In genomic region chr4:24164054-24164453, GRCh38 we compare ENCODE assay signal across 32 cellular contexts.
DNase-seq lines count a peak whose midpoint lies in the region; ATAC-seq and TF ChIP-seq lines count a peak whose summit lies in the region.
"Had no signal": no experiment of that assay in that cellular context is flagged by ENCODE, and none has a peak within 500 bp of the region (broad histone marks: within the 10 kb centered on the region; RNA-seq: fewer than 3 reads in every experiment).

No MANE protein-coding gene starts in this region.

- H3K36me3 ChIP-seq in gastroesophageal sphincter: no peaks in the 10 kb centered on the region
- no peaks in the 10 kb centered on the region for H3K36me3 ChIP-seq in HAP-1 (replicated peaks)
- H3K36me3 ChIP-seq: esophagus muscularis mucosa, gastrocnemius medialis, Peyer's patch, tibial nerve had no signal

- WGBS in gastroesophageal sphincter (ENCODE audit: low coverage in 1 of 2), 2 donors: 7 to 29% methylated on average over 1 of the region's 1 CpG

- TF ChIP-seq EP300 in gastroesophageal sphincter (IDR thresholded peaks at IDR 0.05): no peak

- no peak for ATAC-seq in GM18519 (IDR thresholded peaks at IDR 0.05; ENCODE audit: low FRiP score, unreplicated experiment)
- ATAC-seq in gastroesophageal sphincter: no peak
- ATAC-seq: activated naive CD4-positive, alpha-beta T cell treated with anti-CD3 and anti-CD28 coated beads, Interleukin-2, amount 50 U/mL, for 72 hours; gastrocnemius medialis; left ventricle myocardium superior; sciatic nerve; stimulated activated effector memory CD8-positive, alpha-beta T cell treated with anti-CD3 and anti-CD28 coated beads, Interleukin-12 subunit alpha, Interleukin-12 subunit beta, amount 100 ng/mL, for 72 hours; WTC11 had no signal

- H3K27ac ChIP-seq in gastroesophageal sphincter: no peak overlapping the region
- H3K27ac ChIP-seq: esophagus muscularis mucosa, gastrocnemius medialis, Peyer's patch, tibial nerve had no signal

- H3K4me1 ChIP-seq in gastroesophageal sphincter: no peaks in the 10 kb centered on the region
- H3K4me1 ChIP-seq in HAP-1: no peaks in the 10 kb centered on the region
- H3K4me1 ChIP-seq: gastrocnemius medialis, Peyer's patch, tibial nerve had no signal

- no peak overlapping the region for H3K4me3 ChIP-seq in astrocyte of the cerebellum (ENCODE audit: low read depth, low read length)
- H3K4me3 ChIP-seq in gastroesophageal sphincter: no peak overlapping the region
- no peak overlapping the region for H3K4me3 ChIP-seq in HAP-1
- H3K4me3 ChIP-seq: esophagus muscularis mucosa, gastrocnemius medialis, Peyer's patch, tibial nerve had no signal

- TF ChIP-seq CTCF in astrocyte of the cerebellum (IDR thresholded peaks at IDR 0.05; ENCODE audit: low read depth, low read length, missing control alignments): no peak
- TF ChIP-seq CTCF in gastroesophageal sphincter (IDR thresholded peaks at IDR 0.05): no peak

- H3K27me3 ChIP-seq in gastroesophageal sphincter (no peaks in the 10 kb centered on the region), HAP-1 (ENCODE audit: low read depth) (0 out of 2 replicates have a peak, but pooled peaks cover 2% of the 10 kb centered on the region)
- H3K27me3 ChIP-seq: esophagus muscularis mucosa, gastrocnemius medialis, Peyer's patch, tibial nerve had no signal

- in situ Hi-C loops in astrocyte of the cerebellum (cut with HindIII; ENCODE audit: low sequenced_read_pairs): no loop called here
- in situ Hi-C loops in HAP-1 (cut with MboI; ENCODE audit: low sequenced_read_pairs): no loop called here

- TF ChIP-seq POLR2A in gastroesophageal sphincter (IDR thresholded peaks at IDR 0.05): no peak

- DNase-seq in A172 (ENCODE audit: low spot score) (peak; percentile 19), LHCN-M2 (ENCODE audit: low read depth) (peak; percentile 85), astrocyte of the cerebellum (ENCODE audit: low read depth) (peak; percentile 6), iris pigment epithelial cell (ENCODE audit: low read depth) (peak; percentile 20), HAP-1 (ENCODE audit: low spot score in 2 of 2) (no peak), NCI-H146 treated with DMSO at 0.1 percent for 48 hours (lab: John Stamatoyannopoulos, UW; ENCODE audit: unreplicated experiment) (no peak)
- DNase-seq: activated CD4-positive, alpha-beta T cell treated with anti-CD3 and anti-CD28 coated beads, Interleukin-2, amount 10 ng/mL, durations not matched to agents 7 days and 5 days; activated effector memory CD4-positive, alpha-beta T cell treated with Interleukin-2 at 50 U/mL for 16 hours; activated T-cell treated with anti-CD3 and anti-CD28 coated beads, Interleukin-2, amount 50 U/mL, for 1 hour; AML-193; Calu3; CD4-positive, CD25-positive, alpha-beta regulatory T cell; gastrocnemius medialis; GOT3; KBM-7; left ventricle myocardium superior; naive B cell; NCI-H1436; NCI-H345; NCI-H69; Peyer's patch; posterior cingulate gyrus; SIG-M5; T1000 had no signal

- H3K9me3 ChIP-seq in gastroesophageal sphincter (no peaks in the 10 kb centered on the region), HAP-1 (no peaks in the 10 kb centered on the region)
- H3K9me3 ChIP-seq: esophagus muscularis mucosa, gastrocnemius medialis, Peyer's patch, tibial nerve had no signal

Comparison
In these comparisons a context has a peak if more than half of its experiments do, and no peak if none do; other contexts are left out.
1. DNase-seq: peak in A172 (single experiment), LHCN-M2 (single experiment), astrocyte of the cerebellum (single experiment) and iris pigment epithelial cell (single experiment); none in HAP-1 (0 of 2) and NCI-H146 treated with DMSO at 0.1 percent for 48 hours (single experiment).